ENCODE assay signal across 18 cellular contexts in the genomic region with DNA sequence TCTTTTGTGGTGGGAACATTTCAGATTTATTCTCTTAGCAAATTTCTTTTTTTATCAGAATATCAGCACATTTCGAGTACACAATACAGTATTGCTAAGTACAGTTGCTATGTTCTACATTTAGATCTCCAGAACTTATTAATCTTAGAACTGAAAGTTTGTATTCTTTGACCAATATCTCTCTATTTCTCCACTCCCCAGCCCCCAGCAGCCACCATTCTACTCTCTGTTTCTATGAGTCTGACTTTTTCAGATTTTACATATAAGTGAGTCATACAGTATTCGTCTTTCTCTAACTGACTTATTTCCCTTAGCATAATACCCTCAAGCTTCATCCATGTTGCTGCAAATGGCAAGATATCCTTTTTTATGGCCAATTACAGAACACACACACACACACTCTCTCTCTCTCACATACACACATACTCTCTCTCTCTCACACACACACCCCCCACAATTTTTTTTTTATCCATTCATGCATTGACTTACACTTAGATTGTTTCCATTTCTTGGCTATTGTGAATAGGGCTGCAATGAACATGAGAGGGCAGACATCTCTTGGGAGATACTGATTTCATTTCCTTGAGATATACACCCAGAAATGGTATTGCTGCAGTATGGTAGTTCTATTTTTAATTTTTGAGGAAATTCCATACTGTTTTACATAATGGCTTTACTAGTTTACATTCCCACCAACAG. TPM values are rescaled to one million over a fixed set of nuclear protein-coding genes. Genes with fewer than 3 reads are reported as not detected.
DNase-seq lines count a peak whose midpoint lies in the region; ATAC-seq, FAIRE-seq and TF ChIP-seq lines count a peak whose summit lies in the region.
"Had no signal": no experiment of that assay in that cellular context is flagged by ENCODE, and none has a peak within 500 bp of the region (broad histone marks: within the 10 kb centered on the region; RNA-seq: fewer than 3 reads in every experiment).

No MANE protein-coding gene starts in this region.

- TF ChIP-seq POLR2A in GM12878 (IDR thresholded peaks at IDR 0.05; ENCODE audit: low read depth, low read length), result no peak

- BruUV-seq in GM12878 (replicated peaks; lab: Mats Ljungman, UMichigan), result no TSS peak

- SMC1A ChIA-PET in GM12878 (lab: Charles Lee; ENCODE audit: uncharacterized antibody, unreplicated experiment), result no interaction called here

- H3K9ac ChIP-seq in GM12878 (ENCODE audit: control insufficient read depth, insufficient read depth, low read length), result no peak overlapping the region

- no peak overlapping the region for H3K4me3 Mint-ChIP-seq in CD14-positive monocyte
- H3K4me3 Mint-ChIP-seq: activated T-helper 1 cell treated with anti-CD3 and anti-CD28 coated beads, Interleukin-12 subunit alpha, Interleukin-12 subunit beta, Interleukin-2, Interleukin-4 antibody, amounts not matched to agents 30 ng/mL and 10 ng/mL and 1 ng/mL, durations not matched to agents 14 hours and 24 hours and 36 hours; brain had no signal

- TF ChIP-seq CTCF in GM12878 (IDR thresholded peaks at IDR 0.05 in 2 of 3, conservative IDR thresholded peaks at IDR 0.05 in 1 of 3; ENCODE audit: control insufficient read depth in 2 of 3, extremely low read depth in 1 of 3, insufficient read depth in 1 of 3, low read depth in 3 of 3, low read length in 3 of 3) (no peak), CD14-positive monocyte (IDR thresholded peaks at IDR 0.05) (no peak)

- 5% methylated on average over 2 of the region's 2 CpGs for WGBS in GM12878 (ENCODE audit: insufficient coverage, insufficient replicate concordance, low lambda C conversion rate, missing lambda C conversion rate)

- no peak overlapping the region for H3K27ac ChIP-seq in GM12878 (ENCODE audit: control insufficient read depth, insufficient read depth)
- H3K27ac ChIP-seq: psoas muscle, testis had no signal

- H3K36me3 Mint-ChIP-seq in CD14-positive monocyte, result no peaks in the 10 kb centered on the region
- H3K36me3 Mint-ChIP-seq: brain had no signal

- H4K20me1 ChIP-seq in GM12878 (ENCODE audit: control insufficient read depth, insufficient read depth), result no peaks in the 10 kb centered on the region

- peaks cover 7 to 21% (median 10%) of the 10 kb centered on the region in 7 donors for H3K9me3 Mint-ChIP-seq in CD14-positive monocyte

- H2AFZ ChIP-seq in GM12878 (ENCODE audit: control insufficient read depth, low read depth, low read length), result no peak overlapping the region

- H3K79me2 ChIP-seq in GM12878 (ENCODE audit: control insufficient read depth, insufficient read depth, low read length), result no peaks in the 10 kb centered on the region

- H3K27me3 Mint-ChIP-seq in CD14-positive monocyte (ENCODE audit: low read depth in 3 of 3), result peaks cover 13 to 28% (median 21%) of the 10 kb centered on the region in 3 donors
- H3K27me3 Mint-ChIP-seq: brain had no signal

- no peaks in the 10 kb centered on the region for H3K36me3 ChIP-seq in GM12878 (ENCODE audit: control insufficient read depth in 2 of 2, insufficient read depth in 2 of 2, low read length in 1 of 2)

- H3K4me1 ChIP-seq in GM12878 (ENCODE audit: control insufficient read depth, insufficient read depth, low read length), result peaks cover 4% of the 10 kb centered on the region; the same call in 1 of the 2 replicates
- H3K4me1 ChIP-seq: psoas muscle, testis had no signal

- peaks cover 3% of the 10 kb centered on the region; the same call in 1 of the 3 replicates for H3K9me3 ChIP-seq in GM12878 (replicated peaks; ENCODE audit: control insufficient read depth, insufficient read depth, low read length)
- H3K9me3 ChIP-seq: testis had no signal

- no peak for TF ChIP-seq RAD21 in GM12878 (IDR thresholded peaks at IDR 0.05; ENCODE audit: insufficient read depth, low read depth, low read length)

- no peak for TF ChIP-seq EP300 in GM12878 (IDR thresholded peaks at IDR 0.05; ENCODE audit: borderline replicate concordance in 1 of 2, control insufficient read depth in 1 of 2, low read depth in 2 of 2, low read length in 2 of 2)

- ATAC-seq in GM18499 (IDR thresholded peaks at IDR 0.05; ENCODE audit: insufficient read depth, unreplicated experiment) (peak; percentile 65), HG02938 (IDR thresholded peaks at IDR 0.05; ENCODE audit: unreplicated experiment) (peak; percentile 84), GM12878 (peak; percentile 57), Right ventricle myocardium superior (ENCODE audit: poor library complexity) (no peak)
- ATAC-seq: psoas muscle had no signal

- CTCF ChIA-PET in GM12878 (lab: Yijun Ruan, JAX), result no interaction called here

- intact Hi-C loops in GM12878 (cut with micrococcal nuclease; ENCODE audit: unreplicated experiment) (no loop called here), CD14-positive monocyte (cut with micrococcal nuclease) (loop anchor here (2.0 kb wide), 1 partner anchor 40 kb away; no protein-coding TSS in a partner anchor), Right ventricle myocardium superior (cut with DNase I) (no loop called here), posterior vena cava (cut with DNase I) (loop anchor here in 1 of 2 donors (5.0 to 10.0 kb wide), 2 partner anchors 209 to 302 kb away; no protein-coding TSS in a partner anchor)

- POLR2A ChIA-PET in GM12878 (lab: Charles Lee), result no interaction called here

- RAD21 ChIA-PET in GM12878 (lab: Charles Lee; ENCODE audit: unreplicated experiment), result no interaction called here

- DNase-seq in EH (ENCODE audit: low read depth) (peak; percentile 28), GM12878 (ENCODE audit: low read depth, low spot score) (no peak), CD14-positive monocyte (ENCODE audit: low spot score) (no peak), Right ventricle myocardium superior (no peak), posterior vena cava (ENCODE audit: low spot score) (no peak), hypothalamus (lab: John Stamatoyannopoulos, UW) (no peak)
- DNase-seq: C1 segment of cervical spinal cord, IMR-90, NCI-H1436 treated with DMSO at 0.1 percent for 48 hours, NCI-H526, psoas muscle, testis had no signal

- in situ Hi-C loops in GM12878 (cut with MboI), result no loop called here

- H3K27me3 ChIP-seq in GM12878 (replicated peaks in 1 of 2; ENCODE audit: control insufficient read depth in 2 of 2, insufficient read depth in 2 of 2, low read length in 1 of 2), result no peaks in the 10 kb centered on the region; a peak in 1 of 4 replicates
- H3K27me3 ChIP-seq: testis had no signal

- FAIRE-seq in GM12878 (lab: Jason Lieb, UNC), result peak; percentile 13

- H3K27ac Mint-ChIP-seq in CD14-positive monocyte, result no peak overlapping the region
- H3K27ac Mint-ChIP-seq: activated T-helper 1 cell treated with anti-CD3 and anti-CD28 coated beads, Interleukin-12 subunit alpha, Interleukin-12 subunit beta, Interleukin-2, Interleukin-4 antibody, amounts not matched to agents 30 ng/mL and 10 ng/mL and 1 ng/mL, durations not matched to agents 14 hours and 24 hours and 36 hours; brain had no signal

- H3K4me3 ChIP-seq in GM12878, result no peak overlapping the region
- H3K4me3 ChIP-seq: psoas muscle, testis had no signal

- H3K4me2 ChIP-seq in GM12878 (ENCODE audit: control insufficient read depth, insufficient read depth), result peak overlapping the region; percentile 25; the same call in 1 of the 2 replicates

- H3K4me1 Mint-ChIP-seq in CD14-positive monocyte, result peaks cover 7% of the 10 kb centered on the region
- H3K4me1 Mint-ChIP-seq: brain had no signal

RNA-seq across cellular contexts. Expression of a gene that starts 15.7 kb away (rescaled TPM):
- not detected in 2 replicates for total RNA-seq in GM12878 (2013; cell fraction: nucleolus; rRNA removed)
- total RNA-seq in GM12878 (2014; rRNA removed), result not detected in 2 replicates
- not detected in 2 replicates for total RNA-seq in GM12878 (2014; rRNA removed; fragmentation: Illumina TruSeq; extraction: Trizol)
- not detected in 2 replicates for total RNA-seq in GM12878 (2021)
- polyA plus RNA-seq in GM12878 (2011; ENCODE audit: low read depth), result not detected
- not detected in 2 replicates for polyA plus RNA-seq in GM12878 (2011; rRNA removed)
- polyA plus RNA-seq in GM12878 (2011; cell fraction: cytosol; rRNA removed), result not detected in 2 replicates
- polyA plus RNA-seq in GM12878 (2011; cell fraction: nucleus; rRNA removed), result 0.03 TPM in 1 of 2 replicates, not detected in the other
- not detected in 2 replicates for polyA plus RNA-seq in GM12878 (2012)
- not detected in 2 replicates for polyA plus RNA-seq in GM12878 (2014; fragmentation: Illumina TruSeq; extraction: Trizol)
- polyA plus RNA-seq in GM12878 (2014; fragmentation: Nextera tagmentation; extraction: Ambion mirVana), result not detected
- not detected in 2 replicates for polyA plus RNA-seq in GM12878 (2014; rRNA removed)
- polyA plus RNA-seq in GM12878 (2016; fragmentation: Nextera tagmentation; extraction: Ambion mirVana), result not detected
- polyA minus RNA-seq in GM12878 (2011; rRNA and poly(A)+ RNA removed), result not detected in 2 replicates
- not detected in 2 replicates for polyA minus RNA-seq in GM12878 (2011; cell fraction: cytosol; rRNA and poly(A)+ RNA removed)
- not detected in 2 replicates for polyA minus RNA-seq in GM12878 (2011; cell fraction: nucleus; rRNA and poly(A)+ RNA removed)
- not detected for polyA plus RNA-seq in CD14-positive monocyte
- not detected for total RNA-seq in Right ventricle myocardium superior
- not detected for total RNA-seq in posterior vena cava
- total RNA-seq: activated T-helper 1 cell treated with anti-CD3 and anti-CD28 coated beads, Interleukin-12 subunit alpha, Interleukin-12 subunit beta, Interleukin-2, Interleukin-4 antibody, amounts not matched to agents 30 ng/mL and 10 ng/mL and 1 ng/mL, durations not matched to agents 14 hours and 24 hours and 36 hours; IMR-90; kidney epithelial cell; psoas muscle had no signal
- polyA plus RNA-seq: IMR-90, psoas muscle had no signal

RNA-seq across cellular contexts. Expression of a gene that starts 28.1 kb away (rescaled TPM):
- total RNA-seq in GM12878 (2013; cell fraction: nucleolus; rRNA removed), result not detected in 2 replicates
- total RNA-seq in GM12878 (2014; rRNA removed), result not detected in 2 replicates
- total RNA-seq in GM12878 (2014; rRNA removed; fragmentation: Illumina TruSeq; extraction: Trizol), result not detected in 2 replicates
- total RNA-seq in GM12878 (2021), result not detected in 2 replicates
- polyA plus RNA-seq in GM12878 (2011; ENCODE audit: low read depth), result not detected
- polyA plus RNA-seq in GM12878 (2011; rRNA removed), result not detected in 2 replicates
- polyA plus RNA-seq in GM12878 (2011; cell fraction: cytosol; rRNA removed), result not detected in 2 replicates
- polyA plus RNA-seq in GM12878 (2011; cell fraction: nucleus; rRNA removed), result not detected in 2 replicates
- 0.04 and 0.07 TPM in 2 replicates for polyA plus RNA-seq in GM12878 (2012)
- polyA plus RNA-seq in GM12878 (2014; fragmentation: Illumina TruSeq; extraction: Trizol), result not detected in 2 replicates
- polyA plus RNA-seq in GM12878 (2014; fragmentation: Nextera tagmentation; extraction: Ambion mirVana), result not detected
- 0.01 TPM in 1 of 2 replicates, not detected in the other for polyA plus RNA-seq in GM12878 (2014; rRNA removed)
- not detected for polyA plus RNA-seq in GM12878 (2016; fragmentation: Nextera tagmentation; extraction: Ambion mirVana)
- polyA minus RNA-seq in GM12878 (2011; rRNA and poly(A)+ RNA removed), result not detected in 2 replicates
- not detected in 2 replicates for polyA minus RNA-seq in GM12878 (2011; cell fraction: cytosol; rRNA and poly(A)+ RNA removed)
- polyA minus RNA-seq in GM12878 (2011; cell fraction: nucleus; rRNA and poly(A)+ RNA removed), result not detected in 2 replicates
- polyA plus RNA-seq in CD14-positive monocyte, result not detected
- not detected for total RNA-seq in Right ventricle myocardium superior
- total RNA-seq in posterior vena cava, result under 1 TPM; 0.14 to 0.23 TPM
- total RNA-seq: activated T-helper 1 cell treated with anti-CD3 and anti-CD28 coated beads, Interleukin-12 subunit alpha, Interleukin-12 subunit beta, Interleukin-2, Interleukin-4 antibody, amounts not matched to agents 30 ng/mL and 10 ng/mL and 1 ng/mL, durations not matched to agents 14 hours and 24 hours and 36 hours; IMR-90; myocyte had no signal
- polyA plus RNA-seq: IMR-90 had no signal

RNA-seq across cellular contexts. Expression of a gene that starts 54.4 kb away (rescaled TPM):
- not detected in 2 replicates for total RNA-seq in GM12878 (2013; cell fraction: nucleolus; rRNA removed)
- total RNA-seq in GM12878 (2014; rRNA removed) (not detected in 2 replicates), GM12878 (2014; rRNA removed; fragmentation: Illumina TruSeq; extraction: Trizol) (not detected in 2 replicates), GM12878 (2021) (not detected in 2 replicates), Right ventricle myocardium superior (not detected), posterior vena cava (not detected)
- not detected for polyA plus RNA-seq in GM12878 (2011; ENCODE audit: low read depth)
- polyA plus RNA-seq in GM12878 (2011; rRNA removed) (not detected in 2 replicates), GM12878 (2014; fragmentation: Illumina TruSeq; extraction: Trizol) (not detected in 2 replicates), GM12878 (2014; fragmentation: Nextera tagmentation; extraction: Ambion mirVana) (not detected), GM12878 (2014; rRNA removed) (not detected in 2 replicates), GM12878 (2016; fragmentation: Nextera tagmentation; extraction: Ambion mirVana) (not detected), CD14-positive monocyte (not detected)
- polyA plus RNA-seq in GM12878 (2011; cell fraction: cytosol; rRNA removed), result not detected in 2 replicates
- polyA plus RNA-seq in GM12878 (2011; cell fraction: nucleus; rRNA removed), result not detected in 2 replicates
- polyA plus RNA-seq in GM12878 (2012), result not detected in 2 replicates
- not detected in 2 replicates for polyA minus RNA-seq in GM12878 (2011; rRNA and poly(A)+ RNA removed)
- not detected in 2 replicates for polyA minus RNA-seq in GM12878 (2011; cell fraction: cytosol; rRNA and poly(A)+ RNA removed)
- polyA minus RNA-seq in GM12878 (2011; cell fraction: nucleus; rRNA and poly(A)+ RNA removed), result not detected in 2 replicates
- total RNA-seq: activated T-helper 1 cell treated with anti-CD3 and anti-CD28 coated beads, Interleukin-12 subunit alpha, Interleukin-12 subunit beta, Interleukin-2, Interleukin-4 antibody, amounts not matched to agents 30 ng/mL and 10 ng/mL and 1 ng/mL, durations not matched to agents 14 hours and 24 hours and 36 hours; IMR-90; kidney epithelial cell; myocyte; psoas muscle had no signal
- polyA plus RNA-seq: IMR-90, psoas muscle had no signal

Comparison
In these comparisons a context has a peak if more than half of its experiments do, and no peak if none do; other contexts are left out.
1. intact Hi-C loops: an anchor here in CD14-positive monocyte (2.0 kb wide); none called in GM12878 and Right ventricle myocardium superior.